In the genomic region with DNA sequence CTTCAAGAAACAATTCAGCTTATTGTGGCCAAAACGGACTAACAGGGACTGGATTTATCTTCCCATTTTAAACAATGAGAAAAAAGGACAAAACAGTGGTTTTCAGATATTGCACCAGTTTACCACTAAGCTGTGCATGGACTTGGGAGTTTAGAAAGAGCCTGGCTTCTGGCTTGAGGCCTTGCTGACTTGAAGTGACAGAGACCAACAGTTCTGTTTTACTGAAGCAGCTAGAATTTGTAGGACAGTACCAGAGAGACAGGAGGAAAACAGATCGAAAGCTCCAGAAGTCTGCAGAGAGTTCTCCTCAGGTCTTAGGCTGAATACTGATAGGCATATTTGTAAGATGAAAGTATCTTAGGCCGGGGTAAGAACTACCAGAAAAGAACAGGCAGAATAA, we compare ENCODE assay signal across 37 cellular contexts. TPM values are rescaled to one million over a fixed set of nuclear protein-coding genes. Genes with fewer than 3 reads are reported as not detected.
"Had no signal": no experiment of that assay in that cellular context is flagged by ENCODE, and none has a peak within 500 bp of the region (broad histone marks: within the 10 kb centered on the region; RNA-seq: fewer than 3 reads in every experiment).

No MANE protein-coding gene starts in this region.

- H3K9me3 ChIP-seq: adrenal gland, body of pancreas, breast epithelium, Peyer's patch had no signal

- DNase-seq: activated CD4-positive, alpha-beta memory T cell treated with anti-CD3 and anti-CD28 coated beads for 36 hours; activated CD4-positive, alpha-beta T cell treated with anti-CD3 and anti-CD28 coated beads for 36 hours; activated CD4-positive, alpha-beta T cell treated with anti-CD3 and anti-CD28 coated beads, Interleukin-2, amount 50 U/mL, for 1 hour; activated CD8-positive, alpha-beta memory T cell treated with anti-CD3 and anti-CD28 coated beads, Interleukin-2, amount 50 U/mL, for 4 hours; activated gamma-delta T cell treated with Interleukin-2 at 50 U/mL for 16 hours; activated naive CD4-positive, alpha-beta T cell treated with anti-CD3 and anti-CD28 coated beads for 36 hours; activated T-cell treated with anti-CD3 and anti-CD28 coated beads for 4 hours; activated T-cell treated with anti-CD3 and anti-CD28 coated beads, Interleukin-2, amount 50 U/mL, for 4 hours; adrenal gland; body of pancreas; KG1; NCI-H1048; NCI-H1105 treated with DMSO at 0.1 percent for 48 hours; NCI-H1436; NCI-H1694 treated with DMSO at 0.1 percent for 48 hours; NCI-H2029; NCI-H345; NCI-H524 treated with DMSO at 0.1 percent for 48 hours; Peyer's patch; SIG-M5; SW 1271; T-helper 1 cell had no signal

- ATAC-seq: activated CD4-positive, alpha-beta T cell treated with anti-CD3 and anti-CD28 coated beads for 36 hours; activated CD4-positive, CD25-positive, alpha-beta regulatory T cell treated with anti-CD3 and anti-CD28 coated beads, Interleukin-2, amount 50 U/mL, for 24 hours; activated naive CD4-positive, alpha-beta T cell treated with anti-CD3 and anti-CD28 coated beads, Interleukin-2, amount 50 U/mL, for 72 hours; activated T-cell treated with anti-CD3 and anti-CD28 coated beads, Interleukin-2, amount 50 U/mL, for 4 hours; body of pancreas; Right ventricle myocardium inferior; SK-N-SH treated with all-trans-retinoic acid at 6 μM for 48 hours; WTC11 had no signal

- H3K4me1 ChIP-seq: adrenal gland, body of pancreas, breast epithelium had no signal

- H3K27ac ChIP-seq: adrenal gland, body of pancreas, breast epithelium, Peyer's patch, RWPE1 had no signal

- H3K27me3 ChIP-seq: adrenal gland, body of pancreas, Peyer's patch had no signal

- FAIRE-seq: astrocyte, TTC549 had no signal

- H3K4me3 ChIP-seq: adrenal gland, body of pancreas, breast epithelium, Peyer's patch had no signal

- H3K36me3 ChIP-seq: adrenal gland, breast epithelium, Peyer's patch had no signal

RNA-seq across cellular contexts. Expression of gene FCRL4, which starts 20.5 kb away (rescaled TPM):
- total RNA-seq: activated CD4-positive, alpha-beta memory T cell treated with anti-CD3 and anti-CD28 coated beads for 36 hours; activated CD4-positive, alpha-beta T cell treated with anti-CD3 and anti-CD28 coated beads for 36 hours; activated naive CD4-positive, alpha-beta T cell treated with anti-CD3 and anti-CD28 coated beads for 36 hours; activated naive CD4-positive, alpha-beta T cell treated with anti-CD3 and anti-CD28 coated beads, Interleukin-2, amount 50 U/mL, for 72 hours; activated T-cell treated with anti-CD3 and anti-CD28 coated beads, Interleukin-2, amount 50 U/mL, for 4 hours; activated T-helper 1 cell treated with anti-CD3 and anti-CD28 coated beads, Interleukin-12 subunit alpha, Interleukin-12 subunit beta, Interleukin-2, Interleukin-4 antibody, amounts not matched to agents 30 ng/mL and 10 ng/mL and 1 ng/mL, durations not matched to agents 14 hours and 24 hours and 36 hours; adrenal gland; astrocyte; body of pancreas; cardiac septum; LHCN-M2; M059J; NCI-H460; Right ventricle myocardium inferior; SK-MEL-5; WTC11 had no signal
- polyA plus RNA-seq: adrenal gland had no signal

RNA-seq across cellular contexts. Expression of gene FCRL5, which starts 25.1 kb away (rescaled TPM):
- total RNA-seq: activated CD4-positive, alpha-beta memory T cell treated with anti-CD3 and anti-CD28 coated beads for 36 hours; activated CD4-positive, alpha-beta T cell treated with anti-CD3 and anti-CD28 coated beads for 36 hours; activated naive CD4-positive, alpha-beta T cell treated with anti-CD3 and anti-CD28 coated beads for 36 hours; activated naive CD4-positive, alpha-beta T cell treated with anti-CD3 and anti-CD28 coated beads, Interleukin-2, amount 50 U/mL, for 72 hours; activated T-cell treated with anti-CD3 and anti-CD28 coated beads, Interleukin-2, amount 50 U/mL, for 4 hours; activated T-helper 1 cell treated with anti-CD3 and anti-CD28 coated beads, Interleukin-12 subunit alpha, Interleukin-12 subunit beta, Interleukin-2, Interleukin-4 antibody, amounts not matched to agents 30 ng/mL and 10 ng/mL and 1 ng/mL, durations not matched to agents 14 hours and 24 hours and 36 hours; astrocyte; LHCN-M2; M059J; NCI-H460; Right ventricle myocardium inferior; SK-MEL-5 had no signal
